Comparison of ENCODE assay signal across 14 cellular contexts in genomic region chr4:16827762-16828724, GRCh38.
DNase-seq lines count a peak whose midpoint lies in the region; ATAC-seq and TF ChIP-seq lines count a peak whose summit lies in the region.
"Had no signal": no experiment of that assay in that cellular context is flagged by ENCODE, and none has a peak within 500 bp of the region (broad histone marks: within the 10 kb centered on the region; RNA-seq: fewer than 3 reads in every experiment).

No MANE protein-coding gene starts in this region.

- peaks cover 16% of the 10 kb centered on the region for H3K4me1 ChIP-seq in mesodermal cell (ENCODE audit: control insufficient read depth, insufficient read depth, low read length, poor library complexity, severe bottlenecking)
- no peaks in the 10 kb centered on the region for H3K4me1 ChIP-seq in uterus
- H3K4me1 ChIP-seq: Peyer's patch had no signal

- H3K36me3 ChIP-seq in mesodermal cell (ENCODE audit: control insufficient read depth, insufficient read depth, low read length) (peaks cover 28% of the 10 kb centered on the region), uterus (no peaks in the 10 kb centered on the region)
- H3K36me3 ChIP-seq: Peyer's patch, WERI-Rb-1 had no signal

- TF ChIP-seq CTCF in fibroblast of pulmonary artery (IDR thresholded peaks at IDR 0.05; ENCODE audit: low read length, missing control alignments) (no peak), uterus (IDR thresholded peaks at IDR 0.05) (no peak)

- DNase-seq in left cardiac atrium (peak; percentile 33), Right ventricle myocardium superior (no peak), fibroblast of pulmonary artery (ENCODE audit: low read depth) (peak; percentile 4), uterus (peak in 1 of 2 donors; percentile 36), NCI-H2107 treated with DMSO at 0.1 percent for 48 hours (lab: John Stamatoyannopoulos, UW; ENCODE audit: unreplicated experiment) (no peak)
- no peak for DNase-seq in stimulated activated CD4-positive, alpha-beta T cell treated with anti-CD3 and anti-CD28 coated beads, Interleukin-4, amount 100 ng/mL, for 4 hours
- DNase-seq: cortex of kidney, mesenchymal stem cell, NCI-H1092, NCI-H774, Peyer's patch, WERI-Rb-1 had no signal

- intact Hi-C loops in left cardiac atrium (cut with DNase I), result no loop called here
- intact Hi-C loops in Right ventricle myocardium superior (cut with DNase I), result no loop called here
- intact Hi-C loops in uterus (cut with DNase I; ENCODE audit: low total_unique reads), result no loop called here

- no peak for TF ChIP-seq POLR2A in uterus (IDR thresholded peaks at IDR 0.05)

- WGBS in mesodermal cell (ENCODE audit: insufficient coverage in 2 of 2), 2 experiments, result 83 to 84% methylated on average over 7 to 11 of the region's 12 CpGs

- H3K4me3 ChIP-seq in fibroblast of pulmonary artery (replicated peaks; ENCODE audit: low read depth, low read length) (no peak overlapping the region), mesodermal cell (ENCODE audit: extremely low read depth, insufficient read depth, low read length, poor library complexity, severe bottlenecking) (no peak overlapping the region), uterus (no peak overlapping the region)
- H3K4me3 ChIP-seq: Peyer's patch had no signal

- H3K27ac ChIP-seq in mesodermal cell (ENCODE audit: low read depth, low read length, severe bottlenecking), result peak overlapping the region; percentile 57
- H3K27ac ChIP-seq in uterus, result peak overlapping the region; percentile 61 to 64
- H3K27ac ChIP-seq: Peyer's patch, WERI-Rb-1 had no signal

- H3K9me3 ChIP-seq in mesodermal cell (ENCODE audit: control insufficient read depth, low read length) (no peaks in the 10 kb centered on the region), uterus (no peaks in the 10 kb centered on the region)
- H3K9me3 ChIP-seq: Peyer's patch had no signal

- ATAC-seq in left cardiac atrium, result peak in 1 of 2 donors; percentile 61
- no peak for ATAC-seq in Right ventricle myocardium superior (ENCODE audit: poor library complexity)
- no peak for ATAC-seq in GM21381 (IDR thresholded peaks at IDR 0.05; ENCODE audit: unreplicated experiment)

- no peaks in the 10 kb centered on the region for H3K27me3 ChIP-seq in uterus
- H3K27me3 ChIP-seq: Peyer's patch had no signal

Comparison
In these comparisons a context has a peak if more than half of its experiments do, and no peak if none do; other contexts are left out.
1. DNase-seq: peak in left cardiac atrium (single experiment) and fibroblast of pulmonary artery (single experiment); none in Right ventricle myocardium superior (single experiment), NCI-H2107 treated with DMSO at 0.1 percent for 48 hours (single experiment) and stimulated activated CD4-positive, alpha-beta T cell treated with anti-CD3 and anti-CD28 coated beads, Interleukin-4, amount 100 ng/mL, for 4 hours (0 of 2).